ENCODE assay signal across 25 cellular contexts in the genomic region with DNA sequence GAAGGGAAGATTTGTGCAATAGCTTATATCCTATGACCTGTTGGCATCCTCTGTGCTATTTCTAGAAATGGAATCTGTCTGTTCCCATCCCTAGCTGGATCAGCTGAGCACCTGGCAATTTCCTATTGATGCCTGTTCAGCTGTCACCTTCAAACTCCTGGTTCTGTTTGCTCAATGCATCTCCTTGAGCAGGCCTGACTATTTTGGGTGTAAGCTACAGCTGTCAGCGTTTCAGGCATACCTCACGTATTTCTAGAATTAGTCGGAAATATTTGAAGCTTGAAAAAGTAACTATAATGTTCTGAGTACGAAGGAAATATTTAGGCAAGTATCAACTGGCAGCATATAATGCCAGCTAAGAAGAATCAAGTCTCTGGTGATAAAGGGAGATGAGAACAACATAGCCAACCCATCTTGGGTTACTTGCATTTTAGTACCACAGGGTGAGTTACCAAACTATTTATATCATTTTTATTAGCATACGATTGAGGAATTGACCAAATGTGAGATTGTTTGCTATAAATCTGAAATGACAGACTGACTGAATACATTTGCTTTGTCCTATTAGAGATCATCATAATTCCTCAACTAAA. TPM values are rescaled to one million over a fixed set of nuclear protein-coding genes. Genes with fewer than 3 reads are reported as not detected.
"Had no signal": no experiment of that assay in that cellular context is flagged by ENCODE, and none has a peak within 500 bp of the region (broad histone marks: within the 10 kb centered on the region; RNA-seq: fewer than 3 reads in every experiment).

No MANE protein-coding gene starts in this region.

- H3K27me3 ChIP-seq: left lung, right atrium auricular region, tibial artery had no signal

- H3K27ac ChIP-seq: coronary artery, left lung, prostate gland, right atrium auricular region, skin epidermis, tibial artery had no signal

- H3K9me3 ChIP-seq: left lung, prostate gland, right atrium auricular region, tibial artery had no signal

- DNase-seq: activated CD4-positive, alpha-beta T cell treated with anti-CD3 and anti-CD28 coated beads, Interleukin-2, amount 50 U/mL, for 48 hours; activated CD8-positive, alpha-beta memory T cell treated with anti-CD3 and anti-CD28 coated beads, Interleukin-2, amount 50 U/mL, for 48 hours; activated naive CD4-positive, alpha-beta T cell treated with Interleukin-2 at 50 U/mL for 16 hours; activated naive CD8-positive, alpha-beta T cell treated with anti-CD3 and anti-CD28 coated beads for 36 hours; activated T-cell treated with anti-CD3 and anti-CD28 coated beads, Interleukin-2, amount 50 U/mL, for 4 hours; cerebellar nuclear complex; endodermal cell; kidney glomerular epithelial cell; left lung; natural killer cell; stimulated activated CD4-positive, alpha-beta T cell treated with anti-CD3 and anti-CD28 coated beads, Interleukin-2, amount 100 ng/mL, for 24 hours; stimulated activated naive CD8-positive, alpha-beta T cell treated with anti-CD3 and anti-CD28 coated beads, Interleukin-15, amount 100 ng/mL, for 72 hours; T1000; tibial artery had no signal

- H3K36me3 ChIP-seq: left lung, prostate gland, right atrium auricular region, tibial artery had no signal

- H3K4me1 ChIP-seq: left lung, prostate gland, right atrium auricular region, tibial artery had no signal

- H3K4me3 ChIP-seq: coronary artery, left lung, lung, prostate gland, right atrium auricular region, skin epidermis, tibial artery had no signal

RNA-seq across cellular contexts. Expression of gene PLAC1, which starts 36.2 kb away (rescaled TPM):
- total RNA-seq: activated CD8-positive, alpha-beta memory T cell treated with anti-CD3 and anti-CD28 coated beads for 36 hours; activated naive CD8-positive, alpha-beta T cell treated with anti-CD3 and anti-CD28 coated beads for 36 hours; activated T-helper 2 cell treated with anti-CD3 and anti-CD28 coated beads, Interferon-gamma antibody, Interleukin-2, Interleukin-4, amounts not matched to agents 10 μg/mL and 5 μg/mL and 100 μg/mL, durations not matched to agents 14 hours and 24 hours and 36 hours; endodermal cell; epithelial cell of proximal tubule; glomerular endothelial cell; left lung; natural killer cell; osteocyte; right atrium auricular region; WTC11 had no signal
